Comparison of ENCODE assay signal across 10 cellular contexts in genomic region chr2:84807063-84807485, GRCh38.
DNase-seq lines count a peak whose midpoint lies in the region; ATAC-seq and TF ChIP-seq lines count a peak whose summit lies in the region.
"Had no signal": no experiment of that assay in that cellular context is flagged by ENCODE, and none has a peak within 500 bp of the region (broad histone marks: within the 10 kb centered on the region; RNA-seq: fewer than 3 reads in every experiment).

No MANE protein-coding gene starts in this region.

- H3K4me1 ChIP-seq in body of pancreas = no peaks in the 10 kb centered on the region

- no peak for TF ChIP-seq CTCF in BJ (IDR thresholded peaks at IDR 0.05; ENCODE audit: insufficient read depth, low read depth, low read length)
- TF ChIP-seq CTCF in body of pancreas (IDR thresholded peaks at IDR 0.05) = no peak

- POLR2A ChIA-PET in BJ (lab: Charles Lee) = interaction anchor here (0.9 kb wide), 1 partner anchor 99 kb away, joined by 3 read pairs; no protein-coding TSS in a partner anchor

- DNase-seq in BJ (ENCODE audit: low read depth) = peak; percentile 97
- peak; percentile 10 for DNase-seq in KBM-7
- peak; percentile 24 to 58 (median 38) for DNase-seq in body of pancreas
- peak; percentile 50 for DNase-seq in mucosa of gallbladder (ENCODE audit: low spot score)
- DNase-seq in posterior vena cava (ENCODE audit: low spot score) = no peak
- DNase-seq in stimulated activated naive CD4-positive, alpha-beta T cell (lab: John Stamatoyannopoulos, UW) = no peak
- DNase-seq: GDM1, naive B cell had no signal

- in situ Hi-C loops in KBM-7 (cut with MboI; ENCODE audit: low pct_unique_long_range_greater_than_20kb, low sequenced_read_pairs) = no loop called here

- peak; percentile 70 for ATAC-seq in body of pancreas
- no peak for ATAC-seq in HG03175 (IDR thresholded peaks at IDR 0.05; ENCODE audit: unreplicated experiment)
- no peak for ATAC-seq in GM18907 (IDR thresholded peaks at IDR 0.05; ENCODE audit: unreplicated experiment)

- H3K27me3 ChIP-seq in BJ (ENCODE audit: control insufficient read depth, insufficient read depth, low read length) (no peaks in the 10 kb centered on the region), body of pancreas (no peaks in the 10 kb centered on the region)

- TF ChIP-seq POLR2A in body of pancreas (IDR thresholded peaks at IDR 0.05) = no peak

- WGBS in body of pancreas, 2 donors = 30 to 60% methylated on average over 4 of the region's 4 CpGs

- H3K27ac ChIP-seq in body of pancreas = peak overlapping the region in 1 of 4 donors; percentile 9

- H3K36me3 ChIP-seq in BJ (ENCODE audit: control insufficient read depth, insufficient read depth, low read length) = no peaks in the 10 kb centered on the region
- no peaks in the 10 kb centered on the region for H3K36me3 ChIP-seq in body of pancreas (replicated peaks in 1 of 2; ENCODE audit: insufficient read depth in 1 of 2, low read depth in 2 of 2)

- H3K9me3 ChIP-seq in body of pancreas = no peaks in the 10 kb centered on the region

- intact Hi-C loops in body of pancreas (cut with DNase I) = no loop called here
- intact Hi-C loops in posterior vena cava (cut with DNase I) = no loop called here

- H3K4me3 ChIP-seq in BJ (ENCODE audit: low read depth, low read length) (no peak overlapping the region), body of pancreas (no peak overlapping the region)

- CTCF ChIA-PET in BJ (lab: Yijun Ruan, JAX) = interaction anchor here (1.1 kb wide), 1 partner anchor 75 kb away, joined by 4 read pairs; no protein-coding TSS in a partner anchor

Comparison
In these comparisons a context has a peak if more than half of its experiments do, and no peak if none do; other contexts are left out.
1. DNase-seq: peak in BJ (single experiment), KBM-7 (single experiment), body of pancreas (4 of 4) and mucosa of gallbladder (single experiment); none in posterior vena cava (single experiment) and stimulated activated naive CD4-positive, alpha-beta T cell (0 of 6).